Comparison of ENCODE assay signal across 1 cellular context in genomic region chr1:33361553-33362262, GRCh38.
TF ChIP-seq lines count a peak whose summit lies in the region.

No MANE protein-coding gene starts in this region.

TF ChIP-seq in K562, 482 proteins besides CTCF, POLR2A, EP300 and RAD21 (continued from another document and continues in another):
- TF ChIP-seq ARID3B (CRISPR knock-in tag; IDR thresholded peaks at IDR 0.05; ENCODE audit: borderline replicate concordance) (no peak), STAT5B (CRISPR knock-in tag; IDR thresholded peaks at IDR 0.05) (no peak), THRB (CRISPR knock-in tag; conservative IDR thresholded peaks at IDR 0.05) (no peak), RFX7 (CRISPR knock-in tag; IDR thresholded peaks at IDR 0.05) (no peak), POLR3G (IDR thresholded peaks at IDR 0.05; ENCODE audit: extremely low read depth, insufficient read length, insufficient replicate concordance) (no peak), BCOR (IDR thresholded peaks at IDR 0.05) (no peak), NFYB (IDR thresholded peaks at IDR 0.05; ENCODE audit: extremely low read depth, insufficient read length) (no peak), POLR2H (tag; IDR thresholded peaks at IDR 0.05; ENCODE audit: low read depth) (no peak), PCBP1 (IDR thresholded peaks at IDR 0.05; ENCODE audit: low read depth, low read length, poor library complexity, severe bottlenecking) (no peak), TFE3 (CRISPR knock-in tag; IDR thresholded peaks at IDR 0.05) (no peak), ZNF75A (CRISPR knock-in tag; IDR thresholded peaks at IDR 0.05) (no peak), ZNF668 (CRISPR knock-in tag; IDR thresholded peaks at IDR 0.05) (no peak), MCM5 (IDR thresholded peaks at IDR 0.05; ENCODE audit: low read depth) (no peak), ZNF561 (CRISPR knock-in tag; conservative IDR thresholded peaks at IDR 0.05) (no peak), MAZ (CRISPR knock-in tag; conservative IDR thresholded peaks at IDR 0.05 in 1 of 2, IDR thresholded peaks at IDR 0.05 in 1 of 2) (0 out of 4 replicates have a peak, but pooled peaks of 1 of the 2 experiments have one; percentile 23), TARDBP (IDR thresholded peaks at IDR 0.05) (no peak), CBX2 (IDR thresholded peaks at IDR 0.05; ENCODE audit: insufficient read depth, low read length, poor library complexity, severe bottlenecking) (no peak), ZNF707 (CRISPR knock-in tag; conservative IDR thresholded peaks at IDR 0.05) (no peak), HBP1 (CRISPR knock-in tag; IDR thresholded peaks at IDR 0.05) (no peak), ZBTB17 (CRISPR knock-in tag; IDR thresholded peaks at IDR 0.05) (no peak), ZNF766 (CRISPR knock-in tag; conservative IDR thresholded peaks at IDR 0.05) (peak; percentile 55; the same call in 1 of the 2 replicates), RBM15 (IDR thresholded peaks at IDR 0.05; ENCODE audit: insufficient read depth, low read length) (no peak), NFIX (CRISPR knock-in tag; IDR thresholded peaks at IDR 0.05; ENCODE audit: low read depth) (no peak), SREBF2 (CRISPR knock-in tag; IDR thresholded peaks at IDR 0.05) (no peak), HLTF (IDR thresholded peaks at IDR 0.05) (no peak), ATF2 (CRISPR knock-in tag; IDR thresholded peaks at IDR 0.05) (no peak), E2F4 (CRISPR knock-in tag; IDR thresholded peaks at IDR 0.05; ENCODE audit: low read depth) (no peak), ZBTB1 (CRISPR knock-in tag; IDR thresholded peaks at IDR 0.05; ENCODE audit: borderline replicate concordance, low read depth) (no peak), JUND (IDR thresholded peaks at IDR 0.05; ENCODE audit: borderline replicate concordance, low read depth, low read length) (peak; percentile 60; the same call in 1 of the 2 replicates), JUND (tag; IDR thresholded peaks at IDR 0.05; ENCODE audit: borderline replicate concordance, low read depth, low read length) (peak; percentile 74; the same call in 1 of the 3 replicates), TCF3 (CRISPR knock-in tag; IDR thresholded peaks at IDR 0.05) (peak; percentile 75), SMARCB1 (IDR thresholded peaks at IDR 0.05; ENCODE audit: insufficient read length, low read depth) (no peak), ELF2 (CRISPR knock-in tag; IDR thresholded peaks at IDR 0.05) (no peak), ZNF639 (CRISPR knock-in tag; conservative IDR thresholded peaks at IDR 0.05 in 1 of 2, IDR thresholded peaks at IDR 0.05 in 1 of 2) (0 out of 4 replicates have a peak, but pooled peaks of 1 of the 2 experiments have one; percentile 53), E2F8 (IDR thresholded peaks at IDR 0.05; ENCODE audit: low read depth, partially characterized antibody) (no peak), RHOXF2B (CRISPR knock-in tag; conservative IDR thresholded peaks at IDR 0.05) (no peak), TEAD4 (IDR thresholded peaks at IDR 0.05; ENCODE audit: low read length) (peak; percentile 40; the same call in 1 of the 2 replicates), TEAD4 (CRISPR knock-in tag; IDR thresholded peaks at IDR 0.05; ENCODE audit: borderline replicate concordance) (no peak), E2F1 (CRISPR knock-in tag; IDR thresholded peaks at IDR 0.05) (no peak), ZNF77 (CRISPR knock-in tag; IDR thresholded peaks at IDR 0.05) (no peak), BCL6 (CRISPR knock-in tag; IDR thresholded peaks at IDR 0.05) (no peak), THAP12 (CRISPR knock-in tag; IDR thresholded peaks at IDR 0.05) (no peak), JUNB (CRISPR knock-in tag; conservative IDR thresholded peaks at IDR 0.05) (no peak), MITF (IDR thresholded peaks at IDR 0.05) (0 out of 2 replicates have a peak, but pooled peaks have one; percentile 40), NUFIP1 (IDR thresholded peaks at IDR 0.05; ENCODE audit: partially characterized antibody) (no peak), CCAR2 (IDR thresholded peaks at IDR 0.05; ENCODE audit: low read depth, low read length) (no peak), SPI1 (IDR thresholded peaks at IDR 0.05; ENCODE audit: borderline replicate concordance, low read depth, low read length) (peak; percentile 93), OTX1 (CRISPR knock-in tag; IDR thresholded peaks at IDR 0.05) (no peak), SMARCE1 (IDR thresholded peaks at IDR 0.05) (peak; percentile 65), ZNF551 (CRISPR knock-in tag; IDR thresholded peaks at IDR 0.05) (no peak)
